In the genomic region with DNA sequence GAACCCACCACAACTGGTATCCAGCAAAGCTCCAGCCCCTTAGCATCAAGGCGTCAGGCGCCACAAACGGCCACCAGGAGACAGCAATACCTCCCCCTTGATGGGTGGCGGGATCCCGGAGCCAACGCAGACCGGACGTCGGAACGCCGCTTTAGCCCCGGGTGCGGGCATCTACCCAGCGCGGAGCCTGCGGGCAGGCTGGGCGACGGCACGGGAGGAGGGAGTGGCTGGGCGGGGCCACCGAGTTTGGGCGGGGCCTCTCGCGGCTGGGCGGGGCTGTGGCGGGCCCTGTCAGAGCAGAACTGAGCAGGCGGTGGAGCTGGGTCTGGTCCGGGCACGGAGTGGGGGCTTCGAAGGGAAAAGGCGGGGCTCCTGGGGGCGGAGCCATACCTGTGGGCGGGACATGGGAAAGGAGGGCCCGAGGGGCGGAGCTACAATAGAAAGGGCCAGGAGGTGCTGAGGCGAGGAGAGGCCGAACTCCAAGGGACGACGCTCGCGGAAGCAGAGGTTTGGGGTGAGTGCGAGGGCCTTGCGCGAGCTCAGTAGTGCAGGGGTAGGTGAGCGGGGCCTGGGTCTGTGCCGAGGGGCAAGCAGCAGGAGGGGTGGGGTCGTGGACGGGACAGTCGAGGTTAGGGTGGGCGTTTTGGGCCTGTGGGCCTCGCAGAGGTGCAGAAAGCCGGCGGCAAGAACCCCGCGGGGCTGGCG, we compare ENCODE assay signal across 8 cellular contexts. TPM values are rescaled to one million over a fixed set of nuclear protein-coding genes. Genes with fewer than 3 reads are reported as not detected.
A peak's percentile ranks its signal among the peaks of the same experiment; 100 is the strongest.
DNase-seq lines count a peak whose midpoint lies in the region; ATAC-seq, FAIRE-seq and TF ChIP-seq lines count a peak whose summit lies in the region.

No MANE protein-coding gene starts in this region.

- no TSS peak for BruUV-seq in GM12878 (replicated peaks; lab: Mats Ljungman, UMichigan)

- H3K36me3 ChIP-seq in GM12878 (ENCODE audit: control insufficient read depth in 2 of 2, insufficient read depth in 2 of 2, low read length in 1 of 2) = no peaks in the 10 kb centered on the region

- CTCF ChIA-PET in GM12878 (lab: Yijun Ruan, JAX) = interaction anchor here (1.1 to 2.6 kb wide), 5 partner anchors 9 to 231 kb away, joined by 3 to 17 read pairs (median 5); partner anchors contain the start of gene SLC2A8

- peak; percentile 75 for FAIRE-seq in GM12892 (lab: Jason Lieb, UNC)
- FAIRE-seq in GM12878 (lab: Jason Lieb, UNC) = peak; percentile 57

- TF ChIP-seq EP300 in GM12878 (IDR thresholded peaks at IDR 0.05; ENCODE audit: borderline replicate concordance in 1 of 2, control insufficient read depth in 1 of 2, low read depth in 2 of 2, low read length in 2 of 2) = no peak

- TF ChIP-seq CTCF in GM12878 (IDR thresholded peaks at IDR 0.05 in 2 of 3, conservative IDR thresholded peaks at IDR 0.05 in 1 of 3; ENCODE audit: control insufficient read depth in 2 of 3, extremely low read depth in 1 of 3, insufficient read depth in 1 of 3, low read depth in 3 of 3, low read length in 3 of 3) (0 out of 6 replicates have a peak, but pooled peaks of 1 of the 3 experiments have one; percentile 3), retinal pigment epithelial cell (conservative IDR thresholded peaks at IDR 0.05; ENCODE audit: low read depth, low read length) (no peak)

- TF ChIP-seq POLR2A in GM12892 (IDR thresholded peaks at IDR 0.05; ENCODE audit: low read depth, low read length) (no peak), GM12878 (IDR thresholded peaks at IDR 0.05; ENCODE audit: low read depth, low read length) (peak; percentile 76)

- H3K4me3 ChIP-seq in GM12878 = peak overlapping the region; percentile 67; the same call in 1 of the 2 replicates
- peak overlapping the region; percentile 58 for H3K4me3 ChIP-seq in retinal pigment epithelial cell (ENCODE audit: low read length)

- DNase-seq in GM12892 (ENCODE audit: insufficient read length) = peak; percentile 92
- peak; percentile 62 for DNase-seq in NCI-H1694 (lab: John Stamatoyannopoulos, UW)
- peak; percentile 93 for DNase-seq in T1000 (lab: John Stamatoyannopoulos, UW)
- peak; percentile 56 for DNase-seq in GM12878 (ENCODE audit: low read depth, low spot score)
- DNase-seq in hypothalamus (lab: John Stamatoyannopoulos, UW) = peak in 50 of 51 donors; percentile 55 to 91 (median 79)
- no peak for DNase-seq in retinal pigment epithelial cell (ENCODE audit: low read depth)

- POLR2A ChIA-PET in GM12878 (lab: Charles Lee) = interaction anchor here (0.6 kb wide), 5 partner anchors 14 to 75 kb away, joined by 4 to 7 read pairs (median 5); no protein-coding TSS in a partner anchor

- WGBS in GM12878 (ENCODE audit: insufficient coverage, insufficient replicate concordance, low lambda C conversion rate, missing lambda C conversion rate) = under 1% methylated on average over 47 of the region's 56 CpGs

- in situ Hi-C loops in GM12878 (cut with MboI) = no loop called here

- H3K9me3 ChIP-seq in GM12878 (replicated peaks; ENCODE audit: control insufficient read depth, insufficient read depth, low read length) = no peaks in the 10 kb centered on the region

- H4K20me1 ChIP-seq in GM12878 (ENCODE audit: control insufficient read depth, insufficient read depth) = no peaks in the 10 kb centered on the region

- peaks cover 0 to 2% of the 10 kb centered on the region in 2 experiments; a peak in 2 of 4 replicates for H3K27me3 ChIP-seq in GM12878 (replicated peaks in 1 of 2; ENCODE audit: control insufficient read depth in 2 of 2, insufficient read depth in 2 of 2, low read length in 1 of 2)

- H2AFZ ChIP-seq in GM12878 (ENCODE audit: control insufficient read depth, low read depth, low read length) = peak overlapping the region; percentile 93

- peak; percentile 68 for ATAC-seq in HG02798 (IDR thresholded peaks at IDR 0.05; ENCODE audit: poor library complexity, unreplicated experiment)
- peak; percentile 85 for ATAC-seq in GM12878
- ATAC-seq in HG03378 (IDR thresholded peaks at IDR 0.05; ENCODE audit: unreplicated experiment) = no peak

- H3K79me2 ChIP-seq in GM12878 (ENCODE audit: control insufficient read depth, insufficient read depth, low read length) = no peaks in the 10 kb centered on the region

- H3K4me1 ChIP-seq in GM12878 (ENCODE audit: control insufficient read depth, insufficient read depth, low read length) = peaks cover 27% of the 10 kb centered on the region

- intact Hi-C loops in GM12878 (cut with micrococcal nuclease; ENCODE audit: unreplicated experiment) = loop anchor here (2.0 kb wide), 1 partner anchor 172 kb away; the partner anchor contains the start of gene SLC2A8

- no peak for TF ChIP-seq RAD21 in GM12878 (IDR thresholded peaks at IDR 0.05; ENCODE audit: insufficient read depth, low read depth, low read length)

- SMC1A ChIA-PET in GM12878 (lab: Charles Lee; ENCODE audit: uncharacterized antibody, unreplicated experiment) = interaction anchor here (0.5 to 1.8 kb wide), 6 partner anchors 9 to 175 kb away, joined by 3 to 9 read pairs (median 4); no protein-coding TSS in a partner anchor

- H3K27ac ChIP-seq in GM12878 (ENCODE audit: control insufficient read depth, insufficient read depth) = peak overlapping the region; percentile 43; the same call in 1 of the 2 replicates

- RAD21 ChIA-PET in GM12878 (lab: Charles Lee; ENCODE audit: unreplicated experiment) = interaction anchor here (0.6 to 2.3 kb wide), 7 partner anchors 9 to 213 kb away, joined by 3 to 17 read pairs (median 3); partner anchors contain the start of gene SLC2A8

- H3K4me2 ChIP-seq in GM12878 (ENCODE audit: control insufficient read depth, insufficient read depth) = peak overlapping the region; percentile 92

- H3K9ac ChIP-seq in GM12878 (ENCODE audit: control insufficient read depth, insufficient read depth, low read length) = peak overlapping the region; percentile 48; the same call in 1 of the 2 replicates

TF ChIP-seq in GM12878, 131 proteins besides CTCF, POLR2A, EP300 and RAD21:
- 0 out of 2 replicates have a peak, but pooled peaks have one; percentile 19 for TF ChIP-seq DPF2 (IDR thresholded peaks at IDR 0.05)
- no peak for TF ChIP-seq WRNIP1 (IDR thresholded peaks at IDR 0.05; ENCODE audit: borderline replicate concordance, low read depth, low read length)
- peak; percentile 74 to 89; a peak in 3 of 4 replicates for TF ChIP-seq BHLHE40 (IDR thresholded peaks at IDR 0.05; ENCODE audit: borderline replicate concordance in 1 of 2, low read depth in 2 of 2, low read length in 1 of 2)
- TF ChIP-seq SP1 (IDR thresholded peaks at IDR 0.05; ENCODE audit: low read depth, low read length) = peak; percentile 50
- TF ChIP-seq NBN (IDR thresholded peaks at IDR 0.05) = peak; percentile 61
- TF ChIP-seq SREBF2 (IDR thresholded peaks at IDR 0.05; ENCODE audit: low read length) = no peak
- TF ChIP-seq SMARCA5 (IDR thresholded peaks at IDR 0.05) = no peak
- peak; percentile 76 for TF ChIP-seq HDGF (IDR thresholded peaks at IDR 0.05)
- no peak for TF ChIP-seq ZNF687 (IDR thresholded peaks at IDR 0.05)

RNA-seq across cellular contexts. Expression of gene GARNL3, which starts 40.2 kb away (rescaled TPM):
- polyA plus RNA-seq in GM12892 (2012; ENCODE audit: missing spikeins) = 6.1 TPM
- total RNA-seq in GM12878 (2013; cell fraction: nucleolus; rRNA removed) = 59.4 and 67.2 TPM in 2 replicates
- total RNA-seq in GM12878 (2014; rRNA removed) (8.2 and 9.3 TPM in 2 replicates), GM12878 (2014; rRNA removed; fragmentation: Illumina TruSeq; extraction: Trizol) (7.1 and 7.2 TPM in 2 replicates), GM12878 (2021) (9.4 and 9.8 TPM in 2 replicates)
- 5.1 TPM for polyA plus RNA-seq in GM12878 (2011; ENCODE audit: low read depth)
- polyA plus RNA-seq in GM12878 (2011; rRNA removed) (1.8 and 2.2 TPM in 2 replicates), GM12878 (2014; fragmentation: Illumina TruSeq; extraction: Trizol) (6.9 and 7.6 TPM in 2 replicates), GM12878 (2014; fragmentation: Nextera tagmentation; extraction: Ambion mirVana) (1 to 10 TPM in 1 of 2 experiments, under 1 TPM in 1; 0.89 to 1.3 TPM), GM12878 (2014; rRNA removed) (12.0 and 13.2 TPM in 2 replicates), GM12878 (2016; fragmentation: Nextera tagmentation; extraction: Ambion mirVana) (1 to 10 TPM; 4.9 to 5.6 TPM)
- polyA plus RNA-seq in GM12878 (2011; cell fraction: cytosol; rRNA removed) = 0.89 and 1.2 TPM in 2 replicates
- 7.3 and 8.8 TPM in 2 replicates for polyA plus RNA-seq in GM12878 (2011; cell fraction: nucleus; rRNA removed)
- polyA plus RNA-seq in GM12878 (2012) = 4.1 and 4.6 TPM in 2 replicates
- 2.0 and 4.9 TPM in 2 replicates for polyA minus RNA-seq in GM12878 (2011; rRNA and poly(A)+ RNA removed)
- 0.21 TPM in 1 of 2 replicates, not detected in the other for polyA minus RNA-seq in GM12878 (2011; cell fraction: cytosol; rRNA and poly(A)+ RNA removed)
- 2.3 and 5.5 TPM in 2 replicates for polyA minus RNA-seq in GM12878 (2011; cell fraction: nucleus; rRNA and poly(A)+ RNA removed)
